9 cellular contexts compared by ENCODE assay signal in genomic region chr7:131226116-131226562, GRCh38.
DNase-seq lines count a peak whose midpoint lies in the region; ATAC-seq and TF ChIP-seq lines count a peak whose summit lies in the region.
"Had no signal": no experiment of that assay in that cellular context is flagged by ENCODE, and none has a peak within 500 bp of the region (broad histone marks: within the 10 kb centered on the region; RNA-seq: fewer than 3 reads in every experiment).

No MANE protein-coding gene starts in this region.

- H3K27ac Mint-ChIP-seq in dendritic cell treated with granulocyte-macrophage colony-stimulating factor and Interleukin-4, amounts not matched to agents 40 ng/mL and 50 ng/mL, for 4 days: peak overlapping the region; percentile 93
- H3K27ac Mint-ChIP-seq in activated CD4-positive, alpha-beta T cell treated with anti-CD3 and anti-CD28 coated beads for 36 hours: no peak overlapping the region

- H3K9ac ChIP-seq in DND-41 (ENCODE audit: low read depth, low read length) (no peak overlapping the region), IMR-90 (ENCODE audit: low read depth, low read length) (peak overlapping the region; percentile 7; the same call in 1 of the 2 replicates), neuronal stem cell (ENCODE audit: low read depth, low read length, poor library complexity) (no peak overlapping the region)

- WGBS in IMR-90 (ENCODE audit: extremely low coverage in 2 of 2, insufficient read length in 1 of 2), 2 experiments: no CpG with 5 or more reads among the region's 3 CpGs
- WGBS in neuronal stem cell (ENCODE audit: extremely low coverage in 2 of 2, insufficient read length in 2 of 2, insufficient replicate concordance in 1 of 2), 2 donors: no CpG with 5 or more reads among the region's 3 CpGs

- H2AK9ac ChIP-seq in IMR-90 (replicated peaks; ENCODE audit: low read depth, low read length, poor library complexity): no peak overlapping the region

- H3K23ac ChIP-seq in IMR-90 (ENCODE audit: low read depth, low read length) (peak overlapping the region; percentile 55; the same call in 1 of the 2 replicates), neuronal stem cell (ENCODE audit: low read depth, low read length, poor library complexity) (no peak overlapping the region)

- H4K8ac ChIP-seq in IMR-90 (ENCODE audit: low read depth in 2 of 2, low read length in 2 of 2) (peak overlapping the region; percentile 25 to 91; a peak in 3 of 4 replicates), neuronal stem cell (ENCODE audit: low read depth, low read length) (no peak overlapping the region)

- H3K27me3 ChIP-seq in DND-41 (ENCODE audit: insufficient read depth, low read length, poor library complexity) (no peaks in the 10 kb centered on the region), IMR-90 (ENCODE audit: control insufficient read depth, insufficient read depth, low read length) (no peaks in the 10 kb centered on the region), neuronal stem cell (ENCODE audit: control insufficient read depth in 3 of 3, insufficient read depth in 3 of 3, low read depth in 1 of 3, low read length in 3 of 3) (no peaks in the 10 kb centered on the region)

- CTCF ChIA-PET in IMR-90 (lab: Yijun Ruan, JAX): no interaction called here
- CTCF ChIA-PET in activated CD4-positive, alpha-beta T cell treated with anti-CD3 and anti-CD28 coated beads for 36 hours (lab: Charles Lee): no interaction called here

- no peaks in the 10 kb centered on the region for H3K9me3 ChIP-seq in DND-41 (ENCODE audit: insufficient read depth, low read length, severe bottlenecking)
- no peaks in the 10 kb centered on the region for H3K9me3 ChIP-seq in IMR-90 (ENCODE audit: control insufficient read depth, insufficient read depth, low read length)
- peaks cover 0 to 1% of the 10 kb centered on the region in 2 donors for H3K9me3 ChIP-seq in neuronal stem cell (replicated peaks in 1 of 2; ENCODE audit: control insufficient read depth in 2 of 2, insufficient read depth in 1 of 2, low read depth in 1 of 2, low read length in 2 of 2)
- H3K9me3 ChIP-seq: thoracic aorta had no signal

- no peaks in the 10 kb centered on the region for H3K36me3 Mint-ChIP-seq in dendritic cell treated with granulocyte-macrophage colony-stimulating factor and Interleukin-4, amounts not matched to agents 40 ng/mL and 50 ng/mL, for 4 days (ENCODE audit: low read depth)
- H3K36me3 Mint-ChIP-seq in activated CD4-positive, alpha-beta T cell treated with anti-CD3 and anti-CD28 coated beads for 36 hours (ENCODE audit: low read depth): no peaks in the 10 kb centered on the region

- no peak overlapping the region for H2BK12ac ChIP-seq in neuronal stem cell (ENCODE audit: low read length)

- H3K9me3 Mint-ChIP-seq in dendritic cell treated with granulocyte-macrophage colony-stimulating factor and Interleukin-4, amounts not matched to agents 40 ng/mL and 50 ng/mL, for 4 days: no peaks in the 10 kb centered on the region
- H3K9me3 Mint-ChIP-seq in activated CD4-positive, alpha-beta T cell treated with anti-CD3 and anti-CD28 coated beads for 36 hours (ENCODE audit: low read depth): no peaks in the 10 kb centered on the region

- H3K4me3 Mint-ChIP-seq in dendritic cell treated with granulocyte-macrophage colony-stimulating factor and Interleukin-4, amounts not matched to agents 40 ng/mL and 50 ng/mL, for 4 days: peak overlapping the region; percentile 21
- H3K4me3 Mint-ChIP-seq in activated CD4-positive, alpha-beta T cell treated with anti-CD3 and anti-CD28 coated beads for 36 hours: no peak overlapping the region

- H2AK5ac ChIP-seq in IMR-90 (ENCODE audit: low read depth, low read length) (no peak overlapping the region), neuronal stem cell (ENCODE audit: low read depth, low read length) (no peak overlapping the region)

- H2AFZ ChIP-seq in DND-41 (ENCODE audit: low read depth, low read length): peak overlapping the region; percentile 53
- peak overlapping the region; percentile 74 for H2AFZ ChIP-seq in IMR-90 (replicated peaks; ENCODE audit: low read length, poor library complexity)
- H2AFZ ChIP-seq in neuronal stem cell (ENCODE audit: low read length): peak overlapping the region; percentile 57

- no TSS peak for BruUV-seq in IMR-90 (replicated peaks; lab: Mats Ljungman, UMichigan)

- in situ Hi-C loops in IMR-90 (cut with MboI; ENCODE audit: low sequenced_read_pairs) (no loop called here), GM13977 (cut with MboI; ENCODE audit: low pct_unique_long_range_greater_than_20kb, low sequenced_read_pairs, unreplicated experiment) (no loop called here)

- no peak for DNase-seq in DND-41
- DNase-seq in IMR-90: peak; percentile 55
- DNase-seq in neuronal stem cell (ENCODE audit: low spot score): no peak
- no peak for DNase-seq in NCI-H1105 (lab: John Stamatoyannopoulos, UW)
- no peak for DNase-seq in A172 (ENCODE audit: low spot score)
- DNase-seq in GM13977 (ENCODE audit: low spot score): no peak
- no peak for DNase-seq in activated CD4-positive, alpha-beta T cell treated with anti-CD3 and anti-CD28 coated beads for 36 hours

- H3K14ac ChIP-seq in IMR-90 (replicated peaks; ENCODE audit: low read depth, low read length) (peak overlapping the region; percentile 78), neuronal stem cell (ENCODE audit: low read length) (no peak overlapping the region)

- 0 out of 2 replicates have a peak overlapping the region, but pooled peaks have one; percentile 27 for H3K56ac ChIP-seq in IMR-90 (ENCODE audit: extremely low read depth, insufficient read depth, low read length)

- H3K4me2 ChIP-seq in DND-41 (ENCODE audit: insufficient read depth, low read length) (no peak overlapping the region), IMR-90 (ENCODE audit: low read depth, low read length) (no peak overlapping the region), neuronal stem cell (ENCODE audit: insufficient read depth, low read length, poor library complexity, severe bottlenecking) (no peak overlapping the region)

- H4K91ac ChIP-seq in IMR-90 (ENCODE audit: insufficient read depth, low read depth, low read length) (peak overlapping the region; percentile 66), neuronal stem cell (ENCODE audit: low read depth, low read length, poor library complexity) (no peak overlapping the region)

- intact Hi-C loops in IMR-90 (cut with micrococcal nuclease): loop anchor here (5.0 kb wide), 1 partner anchor 119 kb away; no protein-coding TSS in a partner anchor
- intact Hi-C loops in dendritic cell treated with granulocyte-macrophage colony-stimulating factor and Interleukin-4, amounts not matched to agents 40 ng/mL and 50 ng/mL, for 4 days (cut with micrococcal nuclease): no loop called here
- intact Hi-C loops in activated CD4-positive, alpha-beta T cell treated with anti-CD3 and anti-CD28 coated beads for 36 hours (cut with DNase I, micrococcal nuclease): loop anchor here in 1 of 2 experiments (1.0 kb wide), 1 partner anchor 23 kb away; no protein-coding TSS in a partner anchor

- H4K5ac ChIP-seq in IMR-90 (ENCODE audit: low read depth, low read length): no peak overlapping the region; the same call in 1 of the 2 replicates

- dilution Hi-C loops in IMR-90 (cut with HindIII; ENCODE audit: low sequenced_read_pairs, unreplicated experiment): no loop called here

- H3K79me2 ChIP-seq in DND-41 (ENCODE audit: insufficient read depth, low read length): no peaks in the 10 kb centered on the region

- H3K36me3 ChIP-seq in DND-41 (ENCODE audit: insufficient read depth, low read length) (no peaks in the 10 kb centered on the region), IMR-90 (ENCODE audit: control insufficient read depth, insufficient read depth, low read length) (no peaks in the 10 kb centered on the region), neuronal stem cell (replicated peaks in 1 of 2; ENCODE audit: control insufficient read depth in 2 of 2, insufficient read depth in 2 of 2, low read length in 2 of 2) (no peaks in the 10 kb centered on the region)
- H3K36me3 ChIP-seq: thoracic aorta had no signal

- no peaks in the 10 kb centered on the region for H4K20me1 ChIP-seq in DND-41 (ENCODE audit: insufficient read depth, low read length)
- H4K20me1 ChIP-seq in IMR-90 (ENCODE audit: insufficient read depth, low read length): no peaks in the 10 kb centered on the region

- H3K27ac ChIP-seq in DND-41 (ENCODE audit: low read length) (no peak overlapping the region), IMR-90 (ENCODE audit: insufficient read depth, low read length) (peak overlapping the region; percentile 62; the same call in 1 of the 2 replicates), neuronal stem cell (replicated peaks; ENCODE audit: low read length) (no peak overlapping the region)

- peaks cover 5% of the 10 kb centered on the region for H3K27me3 Mint-ChIP-seq in dendritic cell treated with granulocyte-macrophage colony-stimulating factor and Interleukin-4, amounts not matched to agents 40 ng/mL and 50 ng/mL, for 4 days
- H3K27me3 Mint-ChIP-seq in activated CD4-positive, alpha-beta T cell treated with anti-CD3 and anti-CD28 coated beads for 36 hours: no peaks in the 10 kb centered on the region

- peaks cover 5% of the 10 kb centered on the region for H3K9me1 ChIP-seq in IMR-90 (ENCODE audit: insufficient read depth, low read length)

- peak overlapping the region; percentile 77 for H2BK20ac ChIP-seq in IMR-90 (ENCODE audit: low read depth, low read length)

- H3K4me3 ChIP-seq in DND-41 (ENCODE audit: low read depth in 1 of 2, low read length in 2 of 2) (no peak overlapping the region), IMR-90 (ENCODE audit: insufficient read depth, low read depth, low read length) (no peak overlapping the region), neuronal stem cell (ENCODE audit: low read length in 2 of 2) (no peak overlapping the region)
- H3K4me3 ChIP-seq: thoracic aorta had no signal

- no peak for TF ChIP-seq RAD21 in IMR-90 (IDR thresholded peaks at IDR 0.05; ENCODE audit: low read length)

- peaks cover 12% of the 10 kb centered on the region for H3K4me1 ChIP-seq in DND-41 (ENCODE audit: insufficient read depth, low read length)
- peaks cover 5% of the 10 kb centered on the region for H3K4me1 ChIP-seq in IMR-90 (ENCODE audit: control insufficient read depth, insufficient read depth, low read length)
- peaks cover 3 to 4% of the 10 kb centered on the region in 2 donors for H3K4me1 ChIP-seq in neuronal stem cell (ENCODE audit: control insufficient read depth in 2 of 2, insufficient read depth in 1 of 2, low read depth in 1 of 2, low read length in 2 of 2)

- H3K79me1 ChIP-seq in IMR-90 (ENCODE audit: low read depth in 1 of 2, low read length in 2 of 2) (no peaks in the 10 kb centered on the region), neuronal stem cell (ENCODE audit: low read depth, low read length) (no peaks in the 10 kb centered on the region)

- peak overlapping the region; percentile 33; the same call in 1 of the 2 replicates for H3K4ac ChIP-seq in IMR-90 (ENCODE audit: low read depth, low read length)
- no peak overlapping the region for H3K4ac ChIP-seq in neuronal stem cell (ENCODE audit: low read length)

- H2BK15ac ChIP-seq in IMR-90 (ENCODE audit: low read depth, low read length) (no peak overlapping the region; the same call in 2 of the 3 replicates), neuronal stem cell (ENCODE audit: low read length) (no peak overlapping the region)

- ATAC-seq in DND-41 (ENCODE audit: insufficient read depth, low read depth): no peak
- peak; percentile 86 for ATAC-seq in IMR-90 (ENCODE audit: low read depth)
- no peak for ATAC-seq in activated CD4-positive, alpha-beta T cell treated with anti-CD3 and anti-CD28 coated beads for 36 hours

- POLR2A ChIA-PET in IMR-90 (lab: Charles Lee; ENCODE audit: unreplicated experiment): no interaction called here
- POLR2A ChIA-PET in activated CD4-positive, alpha-beta T cell treated with anti-CD3 and anti-CD28 coated beads for 36 hours (lab: Charles Lee): no interaction called here

- TF ChIP-seq POLR2A in IMR-90 (IDR thresholded peaks at IDR 0.05; ENCODE audit: low read depth, low read length): no peak

- H2BK5ac ChIP-seq in IMR-90 (ENCODE audit: low read depth, low read length, poor library complexity, severe bottlenecking) (peak overlapping the region; percentile 63), neuronal stem cell (ENCODE audit: low read length) (no peak overlapping the region)

- H3K18ac ChIP-seq in IMR-90 (ENCODE audit: low read depth, low read length) (peak overlapping the region; percentile 56; the same call in 1 of the 2 replicates), neuronal stem cell (ENCODE audit: low read length) (no peak overlapping the region)

- TF ChIP-seq CTCF in DND-41 (IDR thresholded peaks at IDR 0.05; ENCODE audit: borderline replicate concordance, extremely low read depth, low read length, poor library complexity, severe bottlenecking): no peak
- TF ChIP-seq CTCF in IMR-90 (conservative IDR thresholded peaks at IDR 0.05; ENCODE audit: low read depth, low read length): no peak
- TF ChIP-seq CTCF in GM13977 (IDR thresholded peaks at IDR 0.05; ENCODE audit: extremely low read depth, insufficient read depth, missing control alignments): no peak

- H2BK120ac ChIP-seq in IMR-90 (ENCODE audit: low read depth, low read length) (peak overlapping the region; percentile 78), neuronal stem cell (ENCODE audit: low read depth, low read length) (no peak overlapping the region)

- peaks cover 32% of the 10 kb centered on the region for H3K4me1 Mint-ChIP-seq in dendritic cell treated with granulocyte-macrophage colony-stimulating factor and Interleukin-4, amounts not matched to agents 40 ng/mL and 50 ng/mL, for 4 days (ENCODE audit: low read depth)
- H3K4me1 Mint-ChIP-seq in activated CD4-positive, alpha-beta T cell treated with anti-CD3 and anti-CD28 coated beads for 36 hours: peaks cover 8% of the 10 kb centered on the region
